ENCODE assay signal across 16 cellular contexts in genomic region chr13:80217614-80218456, GRCh38.
A peak's percentile ranks its signal among the peaks of the same experiment; 100 is the strongest.
DNase-seq lines count a peak whose midpoint lies in the region; ATAC-seq, FAIRE-seq and TF ChIP-seq lines count a peak whose summit lies in the region.
"Had no signal": no experiment of that assay in that cellular context is flagged by ENCODE, and none has a peak within 500 bp of the region (broad histone marks: within the 10 kb centered on the region; RNA-seq: fewer than 3 reads in every experiment).

No MANE protein-coding gene starts in this region.

- ATAC-seq in GM12878 (no peak), HepG2 (no peak), GM18498 (IDR thresholded peaks at IDR 0.05; ENCODE audit: unreplicated experiment) (no peak), Right ventricle myocardium superior (ENCODE audit: poor library complexity) (no peak)
- ATAC-seq: gastrocnemius medialis; naive thymus-derived CD4-positive, alpha-beta T cell; stimulated activated naive CD8-positive, alpha-beta T cell treated with anti-CD3 and anti-CD28 coated beads, Interleukin-15, amount 100 ng/mL, for 72 hours had no signal

- intact Hi-C loops in GM12878 (cut with micrococcal nuclease; ENCODE audit: unreplicated experiment) (no loop called here), HepG2 (cut with micrococcal nuclease; ENCODE audit: unreplicated experiment) (no loop called here), Right ventricle myocardium superior (cut with DNase I) (no loop called here)

- no peaks in the 10 kb centered on the region for H4K20me1 ChIP-seq in GM12878 (ENCODE audit: control insufficient read depth, insufficient read depth)
- H4K20me1 ChIP-seq in HepG2 (ENCODE audit: insufficient read depth, low read length), result no peaks in the 10 kb centered on the region

- no peak for TF ChIP-seq RAD21 in GM12878 (IDR thresholded peaks at IDR 0.05; ENCODE audit: insufficient read depth, low read depth, low read length)
- TF ChIP-seq RAD21 in HepG2 (CRISPR knock-in tag; IDR thresholded peaks at IDR 0.05), result no peak

- WGBS in GM12878 (ENCODE audit: insufficient coverage, insufficient replicate concordance, low lambda C conversion rate, missing lambda C conversion rate), result 51% methylated on average over 7 of the region's 7 CpGs
- WGBS in HepG2 (ENCODE audit: low lambda C conversion rate), result 36% methylated on average over 7 of the region's 7 CpGs
- WGBS in tibial nerve, 2 donors, result 76 to 82% methylated on average over 7 of the region's 7 CpGs

- H3K4me1 ChIP-seq in GM12878 (ENCODE audit: control insufficient read depth, insufficient read depth, low read length), result no peaks in the 10 kb centered on the region
- H3K4me1 ChIP-seq in HepG2 (ENCODE audit: insufficient read depth, low read length), result no peaks in the 10 kb centered on the region
- no peaks in the 10 kb centered on the region for H3K4me1 ChIP-seq in tibial nerve
- H3K4me1 ChIP-seq: gastrocnemius medialis had no signal

- H3K4me3 ChIP-seq in GM12878 (no peak overlapping the region), HepG2 (replicated peaks in 1 of 3; ENCODE audit: insufficient read depth in 1 of 3, low read depth in 2 of 3, low read length in 3 of 3) (no peak overlapping the region), tibial nerve (no peak overlapping the region)
- H3K4me3 ChIP-seq: gastrocnemius medialis had no signal

- H3K27me3 ChIP-seq in GM12878 (replicated peaks in 1 of 2; ENCODE audit: control insufficient read depth in 2 of 2, insufficient read depth in 2 of 2, low read length in 1 of 2) (no peaks in the 10 kb centered on the region), HepG2 (ENCODE audit: control insufficient read depth in 1 of 2, insufficient read depth in 2 of 2, low read length in 2 of 2) (no peaks in the 10 kb centered on the region), tibial nerve (no peaks in the 10 kb centered on the region)
- H3K27me3 ChIP-seq: gastrocnemius medialis had no signal

- no peak for TF ChIP-seq POLR2A in GM12878 (IDR thresholded peaks at IDR 0.05; ENCODE audit: low read depth, low read length)
- TF ChIP-seq POLR2A in HepG2 (IDR thresholded peaks at IDR 0.05; ENCODE audit: insufficient read depth in 1 of 2, low read depth in 2 of 2, low read length in 2 of 2), result no peak
- TF ChIP-seq POLR2A in tibial nerve (IDR thresholded peaks at IDR 0.05), result no peak

- POLR2A ChIA-PET in GM12878 (lab: Charles Lee), result interaction anchor here (1.1 kb wide), 1 partner anchor 9 kb away, joined by 3 read pairs; no protein-coding TSS in a partner anchor
- POLR2A ChIA-PET in HepG2 (lab: Yijun Ruan, JAX), result no interaction called here

- H3K9me3 ChIP-seq in GM12878 (replicated peaks; ENCODE audit: control insufficient read depth, insufficient read depth, low read length) (no peaks in the 10 kb centered on the region), HepG2 (ENCODE audit: low read length) (no peaks in the 10 kb centered on the region), tibial nerve (peaks cover 0 to under 1% (median 0%) of the 10 kb centered on the region in 4 donors)
- H3K9me3 ChIP-seq: gastrocnemius medialis had no signal

- H3K9ac ChIP-seq in GM12878 (ENCODE audit: control insufficient read depth, insufficient read depth, low read length) (no peak overlapping the region), HepG2 (ENCODE audit: insufficient read depth, low read depth, low read length) (no peak overlapping the region)

- H2AFZ ChIP-seq in GM12878 (ENCODE audit: control insufficient read depth, low read depth, low read length), result no peak overlapping the region
- no peak overlapping the region for H2AFZ ChIP-seq in HepG2 (ENCODE audit: low read length)

- TF ChIP-seq EP300 in GM12878 (IDR thresholded peaks at IDR 0.05; ENCODE audit: borderline replicate concordance in 1 of 2, control insufficient read depth in 1 of 2, low read depth in 2 of 2, low read length in 2 of 2) (no peak), HepG2 (IDR thresholded peaks at IDR 0.05; ENCODE audit: low read depth in 2 of 2, low read length in 2 of 2) (no peak), HepG2 (CRISPR knock-in tag; IDR thresholded peaks at IDR 0.05; ENCODE audit: borderline replicate concordance) (no peak), tibial nerve (IDR thresholded peaks at IDR 0.05) (no peak)

- DNase-seq in A172 (ENCODE audit: low spot score) (peak; percentile 80), NCI-H226 (peak; percentile 96), GM12878 (ENCODE audit: low read depth, low spot score) (no peak), HepG2 (ENCODE audit: low spot score) (no peak), KBM-7 (no peak), tibial nerve (ENCODE audit: low spot score in 2 of 2) (no peak), Right ventricle myocardium superior (no peak)
- DNase-seq: CD8-positive, alpha-beta memory T cell; effector CD4-positive, alpha-beta T cell; gastrocnemius medialis; GOT3; naive thymus-derived CD4-positive, alpha-beta T cell; NCI-H2107; stimulated activated naive CD8-positive, alpha-beta T cell treated with anti-CD3 and anti-CD28 coated beads, Interleukin-15, amount 100 ng/mL, for 72 hours had no signal

- FAIRE-seq in GM12878 (lab: Jason Lieb, UNC), result no peak
- no peak for FAIRE-seq in HepG2 (lab: Jason Lieb, UNC)

- H3K27ac ChIP-seq in GM12878 (ENCODE audit: control insufficient read depth, insufficient read depth), result no peak overlapping the region
- no peak overlapping the region for H3K27ac ChIP-seq in HepG2 (ENCODE audit: extremely low read length, insufficient read depth, low read length)
- no peak overlapping the region for H3K27ac ChIP-seq in tibial nerve
- H3K27ac ChIP-seq: 22Rv1, gastrocnemius medialis had no signal

- RAD21 ChIA-PET in GM12878 (lab: Charles Lee; ENCODE audit: unreplicated experiment), result interaction anchor here (1.3 kb wide), 1 partner anchor 11 kb away, joined by 3 read pairs; no protein-coding TSS in a partner anchor

- no peaks in the 10 kb centered on the region for H3K79me2 ChIP-seq in GM12878 (ENCODE audit: control insufficient read depth, insufficient read depth, low read length)
- H3K79me2 ChIP-seq in HepG2 (ENCODE audit: insufficient read depth, low read length), result no peaks in the 10 kb centered on the region

- CTCF ChIA-PET in GM12878 (lab: Yijun Ruan, JAX), result interaction anchor here (0.6 to 1.3 kb wide), 5 partner anchors 9 to 800 kb away, joined by 3 to 4 read pairs (median 3); no protein-coding TSS in a partner anchor
- CTCF ChIA-PET in HepG2 (lab: Yijun Ruan, JAX; ENCODE audit: low intra/inter-chr PET ratio, low total read pairs), result no interaction called here

- H3K4me2 ChIP-seq in GM12878 (ENCODE audit: control insufficient read depth, insufficient read depth) (no peak overlapping the region), HepG2 (ENCODE audit: low read depth, low read length) (no peak overlapping the region)

- in situ Hi-C loops in GM12878 (cut with MboI) (no loop called here), HepG2 (cut with HindIII; ENCODE audit: extremely low pct_ligation_motif_present, low pct_unique_long_range_greater_than_20kb) (no loop called here), KBM-7 (cut with MboI; ENCODE audit: low pct_unique_long_range_greater_than_20kb, low sequenced_read_pairs) (no loop called here)

- no TSS peak for BruUV-seq in GM12878 (replicated peaks; lab: Mats Ljungman, UMichigan)
- no TSS peak for BruUV-seq in HepG2 (replicated peaks; lab: Mats Ljungman, UMichigan)

- SMC1A ChIA-PET in GM12878 (lab: Charles Lee; ENCODE audit: uncharacterized antibody, unreplicated experiment), result interaction anchor here (0.5 to 1.2 kb wide), 5 partner anchors 16 to 112 kb away, joined by 3 to 6 read pairs (median 4); no protein-coding TSS in a partner anchor

- TF ChIP-seq CTCF in GM12878 (IDR thresholded peaks at IDR 0.05 in 2 of 3, conservative IDR thresholded peaks at IDR 0.05 in 1 of 3; ENCODE audit: control insufficient read depth in 2 of 3, extremely low read depth in 1 of 3, insufficient read depth in 1 of 3, low read depth in 3 of 3, low read length in 3 of 3) (no peak), HepG2 (CRISPR knock-in tag; IDR thresholded peaks at IDR 0.05) (no peak), tibial nerve (IDR thresholded peaks at IDR 0.05) (no peak)

- no peaks in the 10 kb centered on the region for H3K36me3 ChIP-seq in GM12878 (ENCODE audit: control insufficient read depth in 2 of 2, insufficient read depth in 2 of 2, low read length in 1 of 2)
- H3K36me3 ChIP-seq in HepG2 (replicated peaks in 1 of 2; ENCODE audit: control insufficient read depth in 1 of 2, insufficient read depth in 2 of 2, low read length in 2 of 2), result no peaks in the 10 kb centered on the region
- no peaks in the 10 kb centered on the region for H3K36me3 ChIP-seq in tibial nerve
- H3K36me3 ChIP-seq: gastrocnemius medialis had no signal

TF ChIP-seq in GM12878, 131 proteins besides CTCF, POLR2A, EP300 and RAD21:
- TF ChIP-seq RAD51 (IDR thresholded peaks at IDR 0.05) (peak; percentile 64; the same call in 1 of the 2 replicates), MYC (IDR thresholded peaks at IDR 0.05; ENCODE audit: insufficient read depth, insufficient read length, insufficient replicate concordance, low read length, severe bottlenecking) (no peak), ZBED1 (IDR thresholded peaks at IDR 0.05; ENCODE audit: borderline replicate concordance) (no peak), RCOR1 (conservative IDR thresholded peaks at IDR 0.05; ENCODE audit: low read depth, low read length) (no peak)

TF ChIP-seq in HepG2, 621 proteins besides CTCF, POLR2A, EP300 and RAD21:
- TF ChIP-seq DNMT3B (CRISPR knock-in tag; conservative IDR thresholded peaks at IDR 0.05), result no peak
- TF ChIP-seq RAD51 (IDR thresholded peaks at IDR 0.05; ENCODE audit: borderline replicate concordance), result peak; percentile 48; the same call in 1 of the 2 replicates

Comparison
In these comparisons a context has a peak if more than half of its experiments do, and no peak if none do; other contexts are left out.
1. DNase-seq: peak in A172 (single experiment) and NCI-H226 (single experiment); none in GM12878 (single experiment), HepG2 (single experiment), KBM-7 (single experiment), tibial nerve (0 of 2) and Right ventricle myocardium superior (single experiment).